ENCODE assay signal across 8 cellular contexts in genomic region chr11:120335928-120336640, GRCh38. TPM values are rescaled to one million over a fixed set of nuclear protein-coding genes. Genes with fewer than 3 reads are reported as not detected.
DNase-seq lines count a peak whose midpoint lies in the region; ATAC-seq and TF ChIP-seq lines count a peak whose summit lies in the region.

ARHGEF12 (plus strand) TSS chr11:120336413; CDS start chr11:120337244, 831 bp downstream.

- peak; percentile 88 to 89 for TF ChIP-seq POLR2A in adrenal gland (IDR thresholded peaks at IDR 0.05)
- peak in 1 of 2 donors; percentile 64 for TF ChIP-seq POLR2A in heart left ventricle (IDR thresholded peaks at IDR 0.05)
- TF ChIP-seq POLR2A in tibial nerve (IDR thresholded peaks at IDR 0.05): peak; percentile 68 to 90

- no peaks in the 10 kb centered on the region for H3K36me3 Mint-ChIP-seq in T-cell

- H3K27me3 ChIP-seq in HAP-1 (ENCODE audit: low read depth): no peaks in the 10 kb centered on the region
- no peaks in the 10 kb centered on the region for H3K27me3 ChIP-seq in adrenal gland
- peaks cover 0 to 50% (median 0%) of the 10 kb centered on the region in 9 donors for H3K27me3 ChIP-seq in heart left ventricle
- H3K27me3 ChIP-seq in tibial nerve: no peaks in the 10 kb centered on the region

- H3K4me3 ChIP-seq in HAP-1 (peak within 1 kb of the TSS; percentile 64), adrenal gland (peak within 1 kb of the TSS; percentile 71 to 97 (median 82)), heart left ventricle (peak within 1 kb of the TSS; percentile 59 to 99 (median 90)), tibial nerve (peak within 1 kb of the TSS; percentile 69 to 86 (median 83))

- H3K9me3 Mint-ChIP-seq in T-cell: no peaks in the 10 kb centered on the region

- H3K27ac ChIP-seq in adrenal gland: peak within 1 kb of the TSS; percentile 95 to 99 (median 98)
- peak within 1 kb of the TSS; percentile 91 to 100 (median 98) for H3K27ac ChIP-seq in heart left ventricle
- peak within 1 kb of the TSS; percentile 84 to 99 (median 92) for H3K27ac ChIP-seq in tibial nerve

- CTCF ChIA-PET in T-cell (lab: Charles Lee): interaction anchor here (0.9 to 2.2 kb wide), 6 partner anchors 8 to 859 kb away, joined by 3 to 15 read pairs (median 4); no protein-coding TSS in a partner anchor

- H3K9me3 ChIP-seq in HAP-1: no peaks in the 10 kb centered on the region
- no peaks in the 10 kb centered on the region for H3K9me3 ChIP-seq in adrenal gland (replicated peaks in 1 of 3)
- no peaks in the 10 kb centered on the region for H3K9me3 ChIP-seq in heart left ventricle
- no peaks in the 10 kb centered on the region for H3K9me3 ChIP-seq in tibial nerve

- 0 to 1% (median 1%) methylated on average over 25 to 92 of the region's 92 CpGs for WGBS in adrenal gland, 4 donors
- 0% methylated on average over 8 to 92 of the region's 92 CpGs for WGBS in heart left ventricle, 4 donors
- WGBS in tibial nerve, 2 donors: 1% methylated on average over 17 to 92 of the region's 92 CpGs

- in situ Hi-C loops in G401 (cut with HindIII; ENCODE audit: low sequenced_read_pairs): no loop called here
- in situ Hi-C loops in HAP-1 (cut with MboI; ENCODE audit: low sequenced_read_pairs): no loop called here

- H3K36me3 ChIP-seq in HAP-1 (replicated peaks) (peaks cover 7% of the 10 kb centered on the region), adrenal gland (replicated peaks in 1 of 2) (no peaks in the 10 kb centered on the region), heart left ventricle (peaks cover 0 to 4% (median 0%) of the 10 kb centered on the region in 9 donors), tibial nerve (no peaks in the 10 kb centered on the region)

- peaks cover 41 to 53% of the 10 kb centered on the region in 2 donors for H3K27me3 Mint-ChIP-seq in T-cell

- DNase-seq in G401 (ENCODE audit: low spot score) (peak; percentile 90), HAP-1 (ENCODE audit: low spot score in 2 of 2) (peak; percentile 87 to 97), NCI-H1092 (lab: John Stamatoyannopoulos, UW) (peak; percentile 96), T-cell (peak; percentile 15 to 73 (median 50)), adrenal gland (peak; percentile 96 to 97 (median 96)), heart left ventricle (peak; percentile 98), pons (ENCODE audit: low spot score) (peak; percentile 89), tibial nerve (ENCODE audit: low spot score in 2 of 2) (peak; percentile 88 to 90)

- peaks cover 33 to 41% (median 38%) of the 10 kb centered on the region in 3 donors for H3K4me1 Mint-ChIP-seq in T-cell

- intact Hi-C loops in adrenal gland (cut with DNase I): loop anchor here (10.0 kb wide), 3 partner anchors 89 to 349 kb away; no protein-coding TSS in a partner anchor
- intact Hi-C loops in heart left ventricle (cut with DNase I): loop anchor here (1.0 to 10.0 kb wide), 11 partner anchors 41 to 859 kb away; no protein-coding TSS in a partner anchor

- peak within 1 kb of the TSS; percentile 84 to 92 (median 85) for H3K4me3 Mint-ChIP-seq in T-cell

- peak; percentile 55 to 74 (median 68) for ATAC-seq in T-cell (replicated peaks in 1 of 4)
- peak; percentile 34 to 86 (median 74) for ATAC-seq in heart left ventricle

- peak; percentile 47 to 90 for TF ChIP-seq EP300 in tibial nerve (IDR thresholded peaks at IDR 0.05)

- peak within 1 kb of the TSS; percentile 55 to 74 for H3K27ac Mint-ChIP-seq in T-cell

- H3K4me1 ChIP-seq in HAP-1 (peaks cover 16% of the 10 kb centered on the region), adrenal gland (replicated peaks in 1 of 2) (peaks cover 35 to 74% of the 10 kb centered on the region in 2 donors), heart left ventricle (peaks cover 0 to 67% (median 45%) of the 10 kb centered on the region in 12 donors), tibial nerve (peaks cover 0 to 46% (median 15%) of the 10 kb centered on the region in 4 donors)

- peak in 1 of 6 experiments; percentile 36 for TF ChIP-seq CTCF in adrenal gland (IDR thresholded peaks at IDR 0.05)
- TF ChIP-seq CTCF in heart left ventricle (IDR thresholded peaks at IDR 0.05): peak in 9 of 12 donors; percentile 5 to 66 (median 34)
- TF ChIP-seq CTCF in tibial nerve (IDR thresholded peaks at IDR 0.05): peak in 4 of 5 experiments; percentile 8 to 44 (median 20)

- POLR2A ChIA-PET in T-cell (lab: Charles Lee): no interaction called here

RNA-seq across cellular contexts. Expression of gene ARHGEF12, which starts in this region (rescaled TPM):
- total RNA-seq in G401 (2014; rRNA removed; shearing (Covaris generic)): 27.5 TPM in 2 replicates
- 10 to 100 TPM in 2 of 5 donors, 1 to 10 TPM in 3; 4.8 to 12.8 (median 8.0) TPM for total RNA-seq in T-cell
- total RNA-seq in adrenal gland: 100 to 1,000 TPM in 5 of 8 donors, 10 to 100 TPM in 3; 86.0 to 125 (median 109) TPM
- 10 to 100 TPM; 20.2 to 49.3 (median 24.5) TPM for polyA plus RNA-seq in adrenal gland
- 100 to 1,000 TPM in 7 of 9 donors, 10 to 100 TPM in 2; 79.3 to 140 (median 114) TPM for total RNA-seq in heart left ventricle
- polyA plus RNA-seq in heart left ventricle: 10 to 100 TPM; 22.0 to 52.2 TPM
- total RNA-seq in tibial nerve: 100 to 1,000 TPM in 2 of 4 donors, 10 to 100 TPM in 2; 92.1 to 122 (median 104) TPM

Comparison
In these comparisons a context has a peak if more than half of its experiments do, and no peak if none do; other contexts are left out.
1. Peak in every context shown above with its lines: DNase-seq, ATAC-seq, H3K4me3 ChIP-seq and H3K27ac ChIP-seq.